ENCODE assay signal across 2 cellular contexts in the genomic region with DNA sequence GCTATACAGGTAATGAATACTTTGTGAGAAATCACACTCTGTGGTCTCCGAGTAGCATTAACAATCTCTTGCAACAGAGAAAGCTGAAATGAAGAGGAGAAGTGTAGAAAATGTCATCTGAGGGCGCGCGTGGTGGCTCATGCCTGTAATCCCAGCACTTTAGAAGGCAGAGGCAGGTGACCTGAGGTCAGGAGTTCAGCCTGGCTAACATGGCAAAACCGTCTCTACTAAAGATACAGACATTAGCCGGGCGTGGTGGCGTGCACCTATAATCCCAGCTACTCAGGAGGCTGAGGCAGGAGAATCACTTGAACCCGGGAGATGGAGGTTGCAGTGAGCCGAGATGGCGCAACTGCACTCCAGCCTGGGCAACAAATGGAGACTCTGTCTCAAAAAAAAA. TPM values are rescaled to one million over a fixed set of nuclear protein-coding genes. Genes with fewer than 3 reads are reported as not detected.
"Had no signal": no experiment of that assay in that cellular context is flagged by ENCODE, and none has a peak within 500 bp of the region (broad histone marks: within the 10 kb centered on the region; RNA-seq: fewer than 3 reads in every experiment).

No MANE protein-coding gene starts in this region.

RNA-seq across cellular contexts. Expression of gene MPV17L, which starts 59.4 kb away (rescaled TPM):
- total RNA-seq: activated CD4-positive, alpha-beta memory T cell treated with anti-CD3 and anti-CD28 coated beads for 36 hours; activated naive CD8-positive, alpha-beta T cell treated with anti-CD3 and anti-CD28 coated beads, Interleukin-2, amount 10 ng/mL, durations not matched to agents 7 days and 5 days had no signal
